ENCODE assay signal across 11 cellular contexts in the genomic region with DNA sequence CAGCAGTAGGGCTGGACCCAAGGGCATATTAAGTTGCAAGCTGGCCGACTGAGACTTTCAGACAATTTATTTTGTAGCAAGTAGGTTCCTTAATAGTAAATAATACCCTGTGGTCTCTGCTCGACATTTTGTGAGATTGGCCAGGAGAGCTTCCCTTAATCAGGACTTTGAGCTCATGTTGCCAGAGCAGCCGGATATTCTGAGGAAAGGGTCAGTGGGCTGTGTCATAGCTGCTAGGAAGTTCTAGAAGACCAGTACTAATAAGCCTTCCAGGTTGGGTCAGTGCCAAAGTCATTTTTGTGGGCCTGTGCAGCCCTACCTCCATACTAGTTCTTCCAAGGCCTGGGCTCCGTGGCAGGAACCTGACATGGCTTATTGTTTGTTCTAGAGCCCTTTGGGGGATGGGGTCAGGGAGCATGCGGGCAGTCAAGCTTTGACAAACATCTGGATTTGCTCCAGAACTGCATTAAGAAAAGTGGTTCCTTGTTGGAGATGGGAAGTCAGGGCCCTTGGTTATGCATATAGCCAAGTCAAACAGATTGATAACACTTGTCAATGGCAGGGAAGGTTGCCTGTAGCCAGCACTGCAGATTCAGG. TPM values are rescaled to one million over a fixed set of nuclear protein-coding genes. Genes with fewer than 3 reads are reported as not detected.
A peak's percentile ranks its signal among the peaks of the same experiment; 100 is the strongest.
DNase-seq lines count a peak whose midpoint lies in the region; ATAC-seq, FAIRE-seq and TF ChIP-seq lines count a peak whose summit lies in the region.
"Had no signal": no experiment of that assay in that cellular context is flagged by ENCODE, and none has a peak within 500 bp of the region (broad histone marks: within the 10 kb centered on the region; RNA-seq: fewer than 3 reads in every experiment).

No MANE protein-coding gene starts in this region.

- H3K4me2 ChIP-seq in HepG2 (ENCODE audit: low read depth, low read length): peak overlapping the region; percentile 71

- H3K27me3 ChIP-seq in HepG2 (ENCODE audit: control insufficient read depth in 1 of 2, insufficient read depth in 2 of 2, low read length in 2 of 2): no peaks in the 10 kb centered on the region

- H3K9me3 Mint-ChIP-seq in chondrocyte (ENCODE audit: low read depth): no peaks in the 10 kb centered on the region
- H3K9me3 Mint-ChIP-seq in stimulated activated naive B cell treated with anti-CD40 and anti-IgM and Interleukin-4, amounts not matched to agents 10 μg/mL and 1 μg/mL and 100 μg/mL, for 72 hours: no peaks in the 10 kb centered on the region

- H3K79me2 ChIP-seq in HepG2 (ENCODE audit: insufficient read depth, low read length): peaks cover 90% of the 10 kb centered on the region

- H3K36me3 Mint-ChIP-seq in chondrocyte (ENCODE audit: low read depth): peaks cover 23% of the 10 kb centered on the region
- peaks cover 47 to 51% of the 10 kb centered on the region in 2 donors for H3K36me3 Mint-ChIP-seq in stimulated activated naive B cell treated with anti-CD40 and anti-IgM and Interleukin-4, amounts not matched to agents 10 μg/mL and 1 μg/mL and 100 μg/mL, for 72 hours

- POLR2A ChIA-PET in HepG2 (lab: Yijun Ruan, JAX): interaction anchor here (0.7 to 2.1 kb wide), 8 partner anchors 8 to 123 kb away, joined by 3 to 13 read pairs (median 4); a partner anchor contains a TSS

- intact Hi-C loops in HepG2 (cut with micrococcal nuclease; ENCODE audit: unreplicated experiment): no loop called here

- peak overlapping the region; percentile 81 for H3K27ac Mint-ChIP-seq in chondrocyte (ENCODE audit: unreplicated experiment)
- peak overlapping the region; percentile 62 for H3K27ac Mint-ChIP-seq in stimulated activated naive B cell treated with anti-CD40 and anti-IgM and Interleukin-4, amounts not matched to agents 10 μg/mL and 1 μg/mL and 100 μg/mL, for 72 hours

- in situ Hi-C loops in KBM-7 (cut with MboI; ENCODE audit: low pct_unique_long_range_greater_than_20kb, low sequenced_read_pairs) (no loop called here), HepG2 (cut with HindIII; ENCODE audit: extremely low pct_ligation_motif_present, low pct_unique_long_range_greater_than_20kb) (no loop called here)

- CTCF ChIA-PET in HepG2 (lab: Yijun Ruan, JAX; ENCODE audit: low intra/inter-chr PET ratio, low total read pairs): no interaction called here

- DNase-seq in KBM-7: peak; percentile 3
- DNase-seq in chondrocyte (ENCODE audit: low spot score): no peak
- DNase-seq in HepG2 (ENCODE audit: low spot score): peak; percentile 74
- no peak for DNase-seq in stimulated activated naive B cell treated with anti-CD40 and anti-IgM and Interleukin-4, amounts not matched to agents 10 μg/mL and 1 μg/mL and 100 μg/mL, for 72 hours
- DNase-seq in H54 (ENCODE audit: insufficient read length, low spot score): no peak
- no peak for DNase-seq in SKM-1 (lab: John Stamatoyannopoulos, UW; ENCODE audit: unreplicated experiment)
- DNase-seq in H4 (ENCODE audit: low spot score): no peak
- DNase-seq: GF-D8, NCI-H1417 had no signal

- no peaks in the 10 kb centered on the region for H3K27me3 Mint-ChIP-seq in chondrocyte (ENCODE audit: low read depth)
- H3K27me3 Mint-ChIP-seq in stimulated activated naive B cell treated with anti-CD40 and anti-IgM and Interleukin-4, amounts not matched to agents 10 μg/mL and 1 μg/mL and 100 μg/mL, for 72 hours: no peaks in the 10 kb centered on the region

- TF ChIP-seq POLR2A in HepG2 (IDR thresholded peaks at IDR 0.05; ENCODE audit: insufficient read depth in 1 of 2, low read depth in 2 of 2, low read length in 2 of 2): no peak
- no peak for TF ChIP-seq POLR2A in H54 (IDR thresholded peaks at IDR 0.05; ENCODE audit: low read depth, low read length)

- no peaks in the 10 kb centered on the region for H3K9me3 ChIP-seq in HepG2 (ENCODE audit: low read length)

- peak; percentile 75 for FAIRE-seq in HepG2 (lab: Jason Lieb, UNC)
- FAIRE-seq in H54 (lab: Jason Lieb, UNC): no peak

- 12% methylated on average over 5 of the region's 5 CpGs for WGBS in HepG2 (ENCODE audit: low lambda C conversion rate)

- no peak for TF ChIP-seq RAD21 in HepG2 (CRISPR knock-in tag; IDR thresholded peaks at IDR 0.05)

- H3K4me3 Mint-ChIP-seq in chondrocyte (ENCODE audit: unreplicated experiment): no peak overlapping the region
- no peak overlapping the region for H3K4me3 Mint-ChIP-seq in stimulated activated naive B cell treated with anti-CD40 and anti-IgM and Interleukin-4, amounts not matched to agents 10 μg/mL and 1 μg/mL and 100 μg/mL, for 72 hours

- no peak overlapping the region for H3K9ac ChIP-seq in HepG2 (ENCODE audit: insufficient read depth, low read depth, low read length)

- H3K4me1 ChIP-seq in HepG2 (ENCODE audit: insufficient read depth, low read length): peaks cover 65% of the 10 kb centered on the region

- H3K27ac ChIP-seq in HepG2 (ENCODE audit: extremely low read length, insufficient read depth, low read length): peak overlapping the region; percentile 67
- H3K27ac ChIP-seq: SK-N-MC had no signal

- no peak overlapping the region for H2AFZ ChIP-seq in HepG2 (ENCODE audit: low read length)

- no TSS peak for BruUV-seq in HepG2 (replicated peaks; lab: Mats Ljungman, UMichigan)

- H3K4me3 ChIP-seq in HepG2 (replicated peaks in 1 of 3; ENCODE audit: insufficient read depth in 1 of 3, low read depth in 2 of 3, low read length in 3 of 3): peak overlapping the region in 2 of 3 experiments; percentile 3 to 49; a peak in 3 of 6 replicates
- H3K4me3 ChIP-seq: SK-N-MC had no signal

- H3K4me1 Mint-ChIP-seq in chondrocyte (ENCODE audit: low read depth): peaks cover 59% of the 10 kb centered on the region
- H3K4me1 Mint-ChIP-seq in stimulated activated naive B cell treated with anti-CD40 and anti-IgM and Interleukin-4, amounts not matched to agents 10 μg/mL and 1 μg/mL and 100 μg/mL, for 72 hours: peaks cover 42 to 81% of the 10 kb centered on the region in 2 donors

- peaks cover 18 to 54% of the 10 kb centered on the region in 2 experiments for H3K36me3 ChIP-seq in HepG2 (replicated peaks in 1 of 2; ENCODE audit: control insufficient read depth in 1 of 2, insufficient read depth in 2 of 2, low read length in 2 of 2)

- ATAC-seq in HepG2 (peak; percentile 73), HG03565 (IDR thresholded peaks at IDR 0.05; ENCODE audit: unreplicated experiment) (no peak)
- no peak for ATAC-seq in stimulated activated naive B cell treated with anti-CD40 and anti-IgM and Interleukin-4, amounts not matched to agents 10 μg/mL and 1 μg/mL and 100 μg/mL, for 72 hours (replicated peaks)

- peaks cover 63% of the 10 kb centered on the region for H4K20me1 ChIP-seq in HepG2 (ENCODE audit: insufficient read depth, low read length)

- TF ChIP-seq CTCF in chondrocyte (IDR thresholded peaks at IDR 0.05): no peak
- TF ChIP-seq CTCF in HepG2 (CRISPR knock-in tag; IDR thresholded peaks at IDR 0.05): no peak

- TF ChIP-seq EP300 in HepG2 (IDR thresholded peaks at IDR 0.05; ENCODE audit: low read depth in 2 of 2, low read length in 2 of 2): 0 out of 4 replicates have a peak, but pooled peaks of 1 of the 2 experiments have one; percentile 4
- TF ChIP-seq EP300 in HepG2 (CRISPR knock-in tag; IDR thresholded peaks at IDR 0.05; ENCODE audit: borderline replicate concordance): no peak

RNA-seq across cellular contexts. Expression of a gene that starts 7.5 kb away (rescaled TPM):
- 101 to 110 TPM (median 108 TPM) in 3 replicates for total RNA-seq in chondrocyte
- 68.9 and 77.9 TPM in 2 replicates for total RNA-seq in HepG2 (2016; rRNA removed; fragmentation: Illumina TruSeq; extraction: Trizol)
- 33.0 and 40.4 TPM in 2 replicates for total RNA-seq in HepG2 (2016; cell fraction: cytosol; rRNA removed; fragmentation: Illumina TruSeq; extraction: Trizol; ENCODE audit: low read depth)
- total RNA-seq in HepG2 (2016; cell fraction: insoluble cytoplasmic fraction; rRNA removed; fragmentation: Illumina TruSeq; extraction: Trizol): 67.3 and 68.1 TPM in 2 replicates
- total RNA-seq in HepG2 (2016; cell fraction: membrane; rRNA removed; fragmentation: Illumina TruSeq; extraction: Trizol): 116 and 133 TPM in 2 replicates
- total RNA-seq in HepG2 (2016; cell fraction: nucleus; rRNA removed; fragmentation: Illumina TruSeq; extraction: Trizol): 33.2 and 35.5 TPM in 2 replicates
- 76.9 and 81.4 TPM in 2 replicates for polyA plus RNA-seq in HepG2 (2011; rRNA removed)
- 86.0 TPM in 2 replicates for polyA plus RNA-seq in HepG2 (2011; cell fraction: cytosol; rRNA removed)
- 33.7 and 38.7 TPM in 2 replicates for polyA plus RNA-seq in HepG2 (2011; cell fraction: nucleus; rRNA removed)
- 40.0 and 40.1 TPM in 2 replicates for polyA plus RNA-seq in HepG2 (2012)
- 28.2 and 39.0 TPM in 2 replicates for polyA plus RNA-seq in HepG2 (2016; cell fraction: cytosol; fragmentation: Illumina TruSeq; extraction: Trizol; ENCODE audit: low read depth)
- 72.9 and 78.4 TPM in 2 replicates for polyA plus RNA-seq in HepG2 (2016; cell fraction: insoluble cytoplasmic fraction; fragmentation: Illumina TruSeq; extraction: Trizol; ENCODE audit: low read depth)
- 87.0 and 103 TPM in 2 replicates for polyA plus RNA-seq in HepG2 (2016; cell fraction: membrane; fragmentation: Illumina TruSeq; extraction: Trizol; ENCODE audit: low read depth)
- 49.9 and 55.5 TPM in 2 replicates for polyA plus RNA-seq in HepG2 (2016; cell fraction: nucleus; fragmentation: Illumina TruSeq; extraction: Trizol; ENCODE audit: insufficient read depth, low read depth)
- polyA minus RNA-seq in HepG2 (2011; rRNA and poly(A)+ RNA removed; ENCODE audit: low replicate concordance): 171 and 230 TPM in 2 replicates
- polyA minus RNA-seq in HepG2 (2011; cell fraction: cytosol; rRNA and poly(A)+ RNA removed): 93.0 and 100 TPM in 2 replicates
- polyA minus RNA-seq in HepG2 (2011; cell fraction: nucleus; rRNA and poly(A)+ RNA removed): 24.7 and 35.2 TPM in 2 replicates
- total RNA-seq in H4 (2014; rRNA removed; shearing (Covaris generic)): 58.2 and 63.1 TPM in 2 replicates

RNA-seq across cellular contexts. Expression of a gene that starts 34.3 kb away (rescaled TPM):
- total RNA-seq in chondrocyte (38.7 to 41.8 TPM (median 39.0 TPM) in 3 replicates), HepG2 (2016; rRNA removed; fragmentation: Illumina TruSeq; extraction: Trizol) (15.3 and 19.7 TPM in 2 replicates)
- 2.3 and 2.6 TPM in 2 replicates for total RNA-seq in HepG2 (2016; cell fraction: cytosol; rRNA removed; fragmentation: Illumina TruSeq; extraction: Trizol; ENCODE audit: low read depth)
- 15.3 and 17.1 TPM in 2 replicates for total RNA-seq in HepG2 (2016; cell fraction: insoluble cytoplasmic fraction; rRNA removed; fragmentation: Illumina TruSeq; extraction: Trizol)
- 8.6 and 9.8 TPM in 2 replicates for total RNA-seq in HepG2 (2016; cell fraction: membrane; rRNA removed; fragmentation: Illumina TruSeq; extraction: Trizol)
- total RNA-seq in HepG2 (2016; cell fraction: nucleus; rRNA removed; fragmentation: Illumina TruSeq; extraction: Trizol): 8.6 and 10.2 TPM in 2 replicates
- 15.0 and 18.8 TPM in 2 replicates for polyA plus RNA-seq in HepG2 (2011; rRNA removed)
- 10.4 and 17.8 TPM in 2 replicates for polyA plus RNA-seq in HepG2 (2011; cell fraction: cytosol; rRNA removed)
- polyA plus RNA-seq in HepG2 (2011; cell fraction: nucleus; rRNA removed): 32.9 and 37.7 TPM in 2 replicates
- polyA plus RNA-seq in HepG2 (2012): 7.1 and 9.0 TPM in 2 replicates
- polyA plus RNA-seq in HepG2 (2016; cell fraction: cytosol; fragmentation: Illumina TruSeq; extraction: Trizol; ENCODE audit: low read depth): 1.6 and 1.8 TPM in 2 replicates
- 13.7 and 17.7 TPM in 2 replicates for polyA plus RNA-seq in HepG2 (2016; cell fraction: insoluble cytoplasmic fraction; fragmentation: Illumina TruSeq; extraction: Trizol; ENCODE audit: low read depth)
- 5.4 and 6.6 TPM in 2 replicates for polyA plus RNA-seq in HepG2 (2016; cell fraction: membrane; fragmentation: Illumina TruSeq; extraction: Trizol; ENCODE audit: low read depth)
- 15.0 and 16.9 TPM in 2 replicates for polyA plus RNA-seq in HepG2 (2016; cell fraction: nucleus; fragmentation: Illumina TruSeq; extraction: Trizol; ENCODE audit: insufficient read depth, low read depth)
- polyA minus RNA-seq in HepG2 (2011; rRNA and poly(A)+ RNA removed; ENCODE audit: low replicate concordance): 19.0 and 51.1 TPM in 2 replicates
- 11.7 and 14.3 TPM in 2 replicates for polyA minus RNA-seq in HepG2 (2011; cell fraction: cytosol; rRNA and poly(A)+ RNA removed)
- polyA minus RNA-seq in HepG2 (2011; cell fraction: nucleus; rRNA and poly(A)+ RNA removed): 8.6 and 10.4 TPM in 2 replicates
- 12.1 and 14.0 TPM in 2 replicates for total RNA-seq in H4 (2014; rRNA removed; shearing (Covaris generic))

Comparison
In these comparisons a context has a peak if more than half of its experiments do, and no peak if none do; other contexts are left out.
1. DNase-seq: peak in KBM-7 (single experiment) and HepG2 (single experiment); none in chondrocyte (single experiment), stimulated activated naive B cell treated with anti-CD40 and anti-IgM and Interleukin-4, amounts not matched to agents 10 μg/mL and 1 μg/mL and 100 μg/mL, for 72 hours (single experiment), H54 (single experiment), SKM-1 (single experiment) and H4 (single experiment).